ENCODE assay signal across 10 cellular contexts in the genomic region with DNA sequence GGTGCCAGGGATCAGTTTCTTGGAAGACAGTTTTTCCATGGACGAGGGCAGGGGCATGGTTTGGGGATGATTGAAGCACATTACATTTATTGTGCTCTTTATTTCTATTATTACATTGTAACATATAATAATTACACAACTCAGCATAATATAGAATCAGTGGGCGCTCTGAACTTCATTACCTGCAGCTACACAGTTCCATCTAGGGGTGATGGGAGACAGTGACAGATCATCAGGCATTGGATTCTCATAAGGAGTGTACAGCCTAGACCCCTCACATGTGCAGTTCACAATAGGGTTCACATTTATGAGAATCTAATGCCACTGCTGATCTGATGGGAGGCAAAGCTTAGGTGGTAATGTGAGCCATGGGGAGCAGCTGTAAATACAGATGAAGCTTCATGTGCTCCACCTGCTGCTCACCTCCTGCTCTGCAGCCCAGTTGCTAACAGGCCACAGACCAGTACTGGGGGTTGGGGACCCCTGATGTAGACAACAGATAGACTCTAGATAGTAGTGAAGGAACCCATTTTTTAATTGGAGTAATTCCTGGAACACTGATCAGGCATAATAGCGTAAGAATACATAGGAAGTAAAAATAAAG. TPM values are rescaled to one million over a fixed set of nuclear protein-coding genes. Genes with fewer than 3 reads are reported as not detected.
A peak's percentile ranks its signal among the peaks of the same experiment; 100 is the strongest.
DNase-seq lines count a peak whose midpoint lies in the region; ATAC-seq and TF ChIP-seq lines count a peak whose summit lies in the region.
"Had no signal": no experiment of that assay in that cellular context is flagged by ENCODE, and none has a peak within 500 bp of the region (broad histone marks: within the 10 kb centered on the region; RNA-seq: fewer than 3 reads in every experiment).

No MANE protein-coding gene starts in this region.

- POLR2A ChIA-PET in SK-N-SH (lab: Yijun Ruan, JAX) = no interaction called here

- CTCF ChIA-PET in SK-N-SH (lab: Yijun Ruan, JAX) = interaction anchor here (0.9 to 1.9 kb wide), 4 partner anchors 130 to 425 kb away, joined by 3 to 11 read pairs (median 6); no protein-coding TSS in a partner anchor
- CTCF ChIA-PET in activated CD8-positive, alpha-beta memory T cell treated with anti-CD3 and anti-CD28 coated beads, Interleukin-2, amount 10 ng/mL, durations not matched to agents 7 days and 5 days (lab: Charles Lee) = interaction anchor here (1.2 kb wide), 1 partner anchor 426 kb away, joined by 4 read pairs; no protein-coding TSS in a partner anchor

- H3K79me2 ChIP-seq in SK-N-SH (ENCODE audit: insufficient read depth) = no peaks in the 10 kb centered on the region

- H4K20me1 ChIP-seq in SK-N-SH (ENCODE audit: insufficient read depth) = no peaks in the 10 kb centered on the region

- H3K27ac ChIP-seq in SK-N-SH (ENCODE audit: low read depth in 2 of 2, low read length in 1 of 2) = no peak overlapping the region
- no peak overlapping the region for H3K27ac ChIP-seq in heart right ventricle

- peak overlapping the region in 1 of 2 experiments; percentile 15; a peak in 1 of 4 replicates for H3K4me3 ChIP-seq in SK-N-SH (ENCODE audit: low read depth in 2 of 2, low read length in 1 of 2)
- H3K4me3 ChIP-seq in heart right ventricle = no peak overlapping the region
- H3K4me3 ChIP-seq: lung had no signal

- no peaks in the 10 kb centered on the region for H3K9me2 ChIP-seq in SK-N-SH

- no peaks in the 10 kb centered on the region for H3K9me3 ChIP-seq in SK-N-SH
- peaks cover 0 to 8% (median 0%) of the 10 kb centered on the region in 11 donors for H3K9me3 ChIP-seq in heart right ventricle

- H3K4me1 Mint-ChIP-seq in memory B cell = no peaks in the 10 kb centered on the region
- no peaks in the 10 kb centered on the region for H3K4me1 Mint-ChIP-seq in activated CD8-positive, alpha-beta memory T cell treated with anti-CD3 and anti-CD28 coated beads, Interleukin-2, amount 10 ng/mL, durations not matched to agents 7 days and 5 days

- intact Hi-C loops in heart right ventricle (cut with DNase I) = no loop called here

- no peak overlapping the region for H3K4me2 ChIP-seq in SK-N-SH

- H2AFZ ChIP-seq in SK-N-SH (ENCODE audit: low read depth) = no peak overlapping the region

- peak; percentile 49; the same call in 1 of the 2 replicates for TF ChIP-seq RAD21 in SK-N-SH (IDR thresholded peaks at IDR 0.05; ENCODE audit: low read length)

- H3K4me3 Mint-ChIP-seq in memory B cell = no peak overlapping the region
- H3K4me3 Mint-ChIP-seq in activated CD8-positive, alpha-beta memory T cell treated with anti-CD3 and anti-CD28 coated beads, Interleukin-2, amount 10 ng/mL, durations not matched to agents 7 days and 5 days = no peak overlapping the region
- H3K4me3 Mint-ChIP-seq: stimulated activated naive CD8-positive, alpha-beta T cell treated with anti-CD3 and anti-CD28 coated beads, Interleukin-15, Interleukin-2, amounts not matched to agents 100 ng/mL and 50 ng/mL, for 24 hours had no signal

- H3K9ac ChIP-seq in SK-N-SH = no peak overlapping the region

- ATAC-seq in memory B cell (ENCODE audit: low read depth) (no peak), heart right ventricle (no peak)
- ATAC-seq in activated CD8-positive, alpha-beta memory T cell treated with anti-CD3 and anti-CD28 coated beads, Interleukin-2, amount 10 ng/mL, durations not matched to agents 7 days and 5 days = no peak

- H3K27me3 Mint-ChIP-seq in memory B cell = no peaks in the 10 kb centered on the region
- no peaks in the 10 kb centered on the region for H3K27me3 Mint-ChIP-seq in activated CD8-positive, alpha-beta memory T cell treated with anti-CD3 and anti-CD28 coated beads, Interleukin-2, amount 10 ng/mL, durations not matched to agents 7 days and 5 days
- H3K27me3 Mint-ChIP-seq: stimulated activated naive CD8-positive, alpha-beta T cell treated with anti-CD3 and anti-CD28 coated beads, Interleukin-15, Interleukin-2, amounts not matched to agents 100 ng/mL and 50 ng/mL, for 24 hours had no signal

- H3K36me3 ChIP-seq in SK-N-SH (replicated peaks in 1 of 2; ENCODE audit: control insufficient read depth in 1 of 2, insufficient read depth in 2 of 2, low read length in 1 of 2) = no peaks in the 10 kb centered on the region
- H3K36me3 ChIP-seq in heart right ventricle = no peaks in the 10 kb centered on the region

- no peaks in the 10 kb centered on the region for H3K9me3 Mint-ChIP-seq in memory B cell
- no peaks in the 10 kb centered on the region for H3K9me3 Mint-ChIP-seq in activated CD8-positive, alpha-beta memory T cell treated with anti-CD3 and anti-CD28 coated beads, Interleukin-2, amount 10 ng/mL, durations not matched to agents 7 days and 5 days (ENCODE audit: low read depth)
- H3K9me3 Mint-ChIP-seq: stimulated activated naive CD8-positive, alpha-beta T cell treated with anti-CD3 and anti-CD28 coated beads, Interleukin-15, Interleukin-2, amounts not matched to agents 100 ng/mL and 50 ng/mL, for 24 hours had no signal

- no peak for TF ChIP-seq EP300 in SK-N-SH (IDR thresholded peaks at IDR 0.05; ENCODE audit: borderline replicate concordance in 1 of 2, low read depth in 1 of 2, low read length in 1 of 2)

- TF ChIP-seq CTCF in GM12872 (IDR thresholded peaks at IDR 0.05; ENCODE audit: insufficient read depth, low read depth, low read length) (peak; percentile 66), SK-N-SH (IDR thresholded peaks at IDR 0.05) (peak; percentile 55), heart right ventricle (IDR thresholded peaks at IDR 0.05) (no peak)

- no peaks in the 10 kb centered on the region for H3K27me3 ChIP-seq in SK-N-SH (ENCODE audit: insufficient read depth)
- H3K27me3 ChIP-seq in heart right ventricle = no peaks in the 10 kb centered on the region

- WGBS in SK-N-SH (ENCODE audit: low lambda C conversion rate) = 86% methylated on average over 3 of the region's 3 CpGs
- WGBS in heart right ventricle, 2 donors = 78 to 87% methylated on average over 3 of the region's 3 CpGs

- H3K36me3 Mint-ChIP-seq in memory B cell = no peaks in the 10 kb centered on the region
- no peaks in the 10 kb centered on the region for H3K36me3 Mint-ChIP-seq in activated CD8-positive, alpha-beta memory T cell treated with anti-CD3 and anti-CD28 coated beads, Interleukin-2, amount 10 ng/mL, durations not matched to agents 7 days and 5 days

- no peaks in the 10 kb centered on the region for H3F3A ChIP-seq in SK-N-SH (replicated peaks; ENCODE audit: insufficient read depth)

- no peaks in the 10 kb centered on the region; a peak in 2 of 4 replicates for H3K4me1 ChIP-seq in SK-N-SH (ENCODE audit: control insufficient read depth in 1 of 2, insufficient read depth in 2 of 2, low read depth in 1 of 2, low read length in 1 of 2)
- H3K4me1 ChIP-seq in heart right ventricle = no peaks in the 10 kb centered on the region

- peak overlapping the region; percentile 17 for H3K27ac Mint-ChIP-seq in memory B cell
- H3K27ac Mint-ChIP-seq in activated CD8-positive, alpha-beta memory T cell treated with anti-CD3 and anti-CD28 coated beads, Interleukin-2, amount 10 ng/mL, durations not matched to agents 7 days and 5 days = no peak overlapping the region
- H3K27ac Mint-ChIP-seq: stimulated activated naive CD8-positive, alpha-beta T cell treated with anti-CD3 and anti-CD28 coated beads, Interleukin-15, Interleukin-2, amounts not matched to agents 100 ng/mL and 50 ng/mL, for 24 hours had no signal

- DNase-seq in HCEC 1CT (peak; percentile 18), SK-N-SH (no peak), memory B cell (ENCODE audit: low spot score in 2 of 2) (no peak), heart right ventricle (no peak), DMS114 treated with DMSO at 0.1 percent for 48 hours (lab: John Stamatoyannopoulos, UW; ENCODE audit: unreplicated experiment) (no peak), cerebellum (ENCODE audit: low spot score) (no peak)
- DNase-seq in activated CD8-positive, alpha-beta memory T cell treated with anti-CD3 and anti-CD28 coated beads, Interleukin-2, amount 10 ng/mL, durations not matched to agents 7 days and 5 days = no peak

TF ChIP-seq in SK-N-SH, 30 proteins besides CTCF, POLR2A, EP300 and RAD21:
- TF ChIP-seq SMC3 (IDR thresholded peaks at IDR 0.05; ENCODE audit: low read depth, low read length) (peak; percentile 48), MEF2A (IDR thresholded peaks at IDR 0.05; ENCODE audit: borderline replicate concordance, low read depth) (no peak)
TF ChIP-seq in SK-N-SH: peak in this region for 1.

RNA-seq across cellular contexts. Expression of gene MC4R, which starts 41.5 kb away (rescaled TPM):
- polyA plus RNA-seq in SK-N-SH (2012; rRNA removed) (0.21 and 0.62 TPM in 2 replicates), heart right ventricle (not detected)
- 0.31 and 0.47 TPM in 2 replicates for polyA plus RNA-seq in SK-N-SH (2012; cell fraction: cytosol; rRNA removed)
- polyA plus RNA-seq in SK-N-SH (2012; cell fraction: nucleus; rRNA removed) = 0.06 and 0.08 TPM in 2 replicates
- total RNA-seq in heart right ventricle (not detected), cerebellum (0.54 TPM)
- total RNA-seq in activated CD8-positive, alpha-beta memory T cell treated with anti-CD3 and anti-CD28 coated beads, Interleukin-2, amount 10 ng/mL, durations not matched to agents 7 days and 5 days = not detected

Comparison
In these comparisons a context has a peak if more than half of its experiments do, and no peak if none do; other contexts are left out.
1. CTCF ChIP-seq: peak in GM12872 (single experiment) and SK-N-SH (single experiment); none in heart right ventricle (0 of 9).